Comparison of ENCODE assay signal across 11 cellular contexts in genomic region chr2:225025917-225026571, GRCh38. TPM values are rescaled to one million over a fixed set of nuclear protein-coding genes. Genes with fewer than 3 reads are reported as not detected.
DNase-seq lines count a peak whose midpoint lies in the region; ATAC-seq and TF ChIP-seq lines count a peak whose summit lies in the region.
"Had no signal": no experiment of that assay in that cellular context is flagged by ENCODE, and none has a peak within 500 bp of the region (broad histone marks: within the 10 kb centered on the region; RNA-seq: fewer than 3 reads in every experiment).

No MANE protein-coding gene starts in this region.

- intact Hi-C loops in PC-3 (cut with micrococcal nuclease), result no loop called here

- no peak overlapping the region for H3K27ac ChIP-seq in PC-3 (ENCODE audit: low read length)
- H3K27ac ChIP-seq: parathyroid adenoma had no signal

- peaks cover 24% of the 10 kb centered on the region for H3K4me1 ChIP-seq in PC-3 (ENCODE audit: insufficient read depth, low read length)
- H3K4me1 ChIP-seq: BE2C, parathyroid adenoma had no signal

- H3K4me3 ChIP-seq in PC-3 (ENCODE audit: low read length), result no peak overlapping the region

- H3K27ac Mint-ChIP-seq in activated CD8-positive, alpha-beta memory T cell treated with anti-CD3 and anti-CD28 coated beads, Interleukin-2, amount 10 ng/mL, durations not matched to agents 7 days and 5 days, result peak overlapping the region; percentile 20
- peak overlapping the region; percentile 31 for H3K27ac Mint-ChIP-seq in stimulated activated naive B cell treated with anti-CD40 and anti-IgM and Interleukin-4, amounts not matched to agents 10 μg/mL and 1 μg/mL and 100 μg/mL, for 72 hours

- no peaks in the 10 kb centered on the region for H3F3A ChIP-seq in PC-3 (ENCODE audit: low read length, unreplicated experiment)

- H3K9me3 ChIP-seq in PC-3 (ENCODE audit: low read length), result no peaks in the 10 kb centered on the region
- H3K9me3 ChIP-seq: BE2C had no signal

- H3K4me1 Mint-ChIP-seq in activated CD8-positive, alpha-beta memory T cell treated with anti-CD3 and anti-CD28 coated beads, Interleukin-2, amount 10 ng/mL, durations not matched to agents 7 days and 5 days, result peaks cover 58% of the 10 kb centered on the region
- H3K4me1 Mint-ChIP-seq in stimulated activated naive B cell treated with anti-CD40 and anti-IgM and Interleukin-4, amounts not matched to agents 10 μg/mL and 1 μg/mL and 100 μg/mL, for 72 hours, result peaks cover 48 to 65% of the 10 kb centered on the region in 2 donors

- TF ChIP-seq CTCF in PC-3 (conservative IDR thresholded peaks at IDR 0.05; ENCODE audit: low read depth, low read length), result no peak

- no peak for DNase-seq in activated CD8-positive, alpha-beta memory T cell treated with anti-CD3 and anti-CD28 coated beads, Interleukin-2, amount 10 ng/mL, durations not matched to agents 7 days and 5 days
- DNase-seq in activated CD8-positive, alpha-beta memory T cell treated with anti-CD3 and anti-CD28 coated beads for 24 hours, result no peak
- DNase-seq in PC-3 (peak; percentile 55), epidermal melanocyte (ENCODE audit: insufficient read length, low spot score) (peak; percentile 51), HEK293T (ENCODE audit: extremely low spot score) (no peak), cortex of kidney (lab: John Stamatoyannopoulos, UW) (no peak)
- no peak for DNase-seq in stimulated activated naive B cell treated with anti-CD40 and anti-IgM and Interleukin-4, amounts not matched to agents 10 μg/mL and 1 μg/mL and 100 μg/mL, for 72 hours
- DNase-seq: BE2C, SHP77 had no signal

- H3K79me2 ChIP-seq in PC-3 (ENCODE audit: low read length), result peaks cover 37% of the 10 kb centered on the region
- H3K79me2 ChIP-seq: parathyroid adenoma had no signal

- peaks cover 2% of the 10 kb centered on the region for H3K9me3 Mint-ChIP-seq in activated CD8-positive, alpha-beta memory T cell treated with anti-CD3 and anti-CD28 coated beads, Interleukin-2, amount 10 ng/mL, durations not matched to agents 7 days and 5 days (ENCODE audit: low read depth)
- H3K9me3 Mint-ChIP-seq in stimulated activated naive B cell treated with anti-CD40 and anti-IgM and Interleukin-4, amounts not matched to agents 10 μg/mL and 1 μg/mL and 100 μg/mL, for 72 hours, result no peaks in the 10 kb centered on the region

- no peaks in the 10 kb centered on the region for H3K36me3 ChIP-seq in PC-3 (ENCODE audit: low read depth, low read length)
- H3K36me3 ChIP-seq: BE2C had no signal

- no peak for ATAC-seq in activated CD8-positive, alpha-beta memory T cell treated with anti-CD3 and anti-CD28 coated beads, Interleukin-2, amount 10 ng/mL, durations not matched to agents 7 days and 5 days
- peak; percentile 42; the same call in 1 of the 2 replicates for ATAC-seq in PC-3
- peak; percentile 60 to 70 for ATAC-seq in stimulated activated naive B cell treated with anti-CD40 and anti-IgM and Interleukin-4, amounts not matched to agents 10 μg/mL and 1 μg/mL and 100 μg/mL, for 72 hours (replicated peaks)
- ATAC-seq in GM18517 (IDR thresholded peaks at IDR 0.05; ENCODE audit: unreplicated experiment), result no peak

- POLR2A ChIA-PET in PC-3 (lab: Charles Lee; ENCODE audit: unreplicated experiment), result interaction anchor here (0.5 kb wide), 1 partner anchor 639 kb away, joined by 7 read pairs; no protein-coding TSS in a partner anchor
- POLR2A ChIA-PET in HEK293T (lab: Yijun Ruan, JAX), result no interaction called here

- no peaks in the 10 kb centered on the region for H3K27me3 Mint-ChIP-seq in activated CD8-positive, alpha-beta memory T cell treated with anti-CD3 and anti-CD28 coated beads, Interleukin-2, amount 10 ng/mL, durations not matched to agents 7 days and 5 days
- no peaks in the 10 kb centered on the region for H3K27me3 Mint-ChIP-seq in stimulated activated naive B cell treated with anti-CD40 and anti-IgM and Interleukin-4, amounts not matched to agents 10 μg/mL and 1 μg/mL and 100 μg/mL, for 72 hours

- H3K4me3 Mint-ChIP-seq in activated CD8-positive, alpha-beta memory T cell treated with anti-CD3 and anti-CD28 coated beads, Interleukin-2, amount 10 ng/mL, durations not matched to agents 7 days and 5 days, result no peak overlapping the region
- H3K4me3 Mint-ChIP-seq in stimulated activated naive B cell treated with anti-CD40 and anti-IgM and Interleukin-4, amounts not matched to agents 10 μg/mL and 1 μg/mL and 100 μg/mL, for 72 hours, result peak overlapping the region; percentile 18 to 53

- no TSS peak for BruUV-seq in PC-3 (replicated peaks; lab: Mats Ljungman, UMichigan)

- H3K36me3 Mint-ChIP-seq in activated CD8-positive, alpha-beta memory T cell treated with anti-CD3 and anti-CD28 coated beads, Interleukin-2, amount 10 ng/mL, durations not matched to agents 7 days and 5 days, result peaks cover 32% of the 10 kb centered on the region
- peaks cover 40 to 60% of the 10 kb centered on the region in 2 donors for H3K36me3 Mint-ChIP-seq in stimulated activated naive B cell treated with anti-CD40 and anti-IgM and Interleukin-4, amounts not matched to agents 10 μg/mL and 1 μg/mL and 100 μg/mL, for 72 hours

- no peak overlapping the region for H2AFZ ChIP-seq in PC-3 (ENCODE audit: low read length)
- H2AFZ ChIP-seq: parathyroid adenoma had no signal

- H3K27me3 ChIP-seq in PC-3 (ENCODE audit: low read length), result no peaks in the 10 kb centered on the region
- H3K27me3 ChIP-seq: BE2C had no signal

- no peak overlapping the region for H3K4me2 ChIP-seq in PC-3 (ENCODE audit: low read length)

- no peak overlapping the region for H3K9ac ChIP-seq in PC-3 (ENCODE audit: low read length)
- H3K9ac ChIP-seq: parathyroid adenoma had no signal

- CTCF ChIA-PET in activated CD8-positive, alpha-beta memory T cell treated with anti-CD3 and anti-CD28 coated beads, Interleukin-2, amount 10 ng/mL, durations not matched to agents 7 days and 5 days (lab: Charles Lee), result interaction anchor here (1.1 to 1.3 kb wide), 2 partner anchors 14 to 44 kb away, joined by 3 read pairs; no protein-coding TSS in a partner anchor
- CTCF ChIA-PET in PC-3 (lab: Charles Lee), result no interaction called here
- CTCF ChIA-PET in HEK293T (lab: Yijun Ruan, JAX), result no interaction called here

- no peaks in the 10 kb centered on the region for H3K9me2 ChIP-seq in PC-3 (replicated peaks; ENCODE audit: low read length)

- no peaks in the 10 kb centered on the region for H4K20me1 ChIP-seq in PC-3 (ENCODE audit: low read length)

TF ChIP-seq in HEK293T, 16 proteins besides CTCF, POLR2A, EP300 and RAD21:
- TF ChIP-seq CTBP1 (IDR thresholded peaks at IDR 0.05; ENCODE audit: borderline replicate concordance) (no peak), TARDBP (IDR thresholded peaks at IDR 0.05) (no peak), ELF4 (IDR thresholded peaks at IDR 0.05) (no peak), LEF1 (IDR thresholded peaks at IDR 0.05; ENCODE audit: borderline replicate concordance) (no peak), ZNF384 (IDR thresholded peaks at IDR 0.05) (no peak), ARNT (IDR thresholded peaks at IDR 0.05) (no peak), FOXM1 (IDR thresholded peaks at IDR 0.05; ENCODE audit: borderline replicate concordance) (no peak), SUZ12 (IDR thresholded peaks at IDR 0.05) (no peak), FOXK2 (IDR thresholded peaks at IDR 0.05) (no peak), SP1 (IDR thresholded peaks at IDR 0.05) (no peak), NFRKB (IDR thresholded peaks at IDR 0.05) (no peak)

RNA-seq across cellular contexts. Expression of gene DOCK10, which starts 16.2 kb away (rescaled TPM):
- total RNA-seq in activated CD8-positive, alpha-beta memory T cell treated with anti-CD3 and anti-CD28 coated beads, Interleukin-2, amount 10 ng/mL, durations not matched to agents 7 days and 5 days, result 100 to 1,000 TPM; 251 to 271 TPM
- 23.1 and 38.5 TPM in 2 replicates for total RNA-seq in PC-3 (2014; rRNA removed)

Comparison
In these comparisons a context has a peak if more than half of its experiments do, and no peak if none do; other contexts are left out.
1. ATAC-seq: peak in PC-3 (single experiment) and stimulated activated naive B cell treated with anti-CD40 and anti-IgM and Interleukin-4, amounts not matched to agents 10 μg/mL and 1 μg/mL and 100 μg/mL, for 72 hours (2 of 2); none in activated CD8-positive, alpha-beta memory T cell treated with anti-CD3 and anti-CD28 coated beads, Interleukin-2, amount 10 ng/mL, durations not matched to agents 7 days and 5 days (single experiment) and GM18517 (single experiment).
2. DNase-seq: peak in PC-3 (single experiment) and epidermal melanocyte (single experiment); none in activated CD8-positive, alpha-beta memory T cell treated with anti-CD3 and anti-CD28 coated beads, Interleukin-2, amount 10 ng/mL, durations not matched to agents 7 days and 5 days (single experiment), activated CD8-positive, alpha-beta memory T cell treated with anti-CD3 and anti-CD28 coated beads for 24 hours (single experiment), stimulated activated naive B cell treated with anti-CD40 and anti-IgM and Interleukin-4, amounts not matched to agents 10 μg/mL and 1 μg/mL and 100 μg/mL, for 72 hours (single experiment), HEK293T (single experiment) and cortex of kidney (single experiment).